ENCODE assay signal across 8 cellular contexts in the genomic region with DNA sequence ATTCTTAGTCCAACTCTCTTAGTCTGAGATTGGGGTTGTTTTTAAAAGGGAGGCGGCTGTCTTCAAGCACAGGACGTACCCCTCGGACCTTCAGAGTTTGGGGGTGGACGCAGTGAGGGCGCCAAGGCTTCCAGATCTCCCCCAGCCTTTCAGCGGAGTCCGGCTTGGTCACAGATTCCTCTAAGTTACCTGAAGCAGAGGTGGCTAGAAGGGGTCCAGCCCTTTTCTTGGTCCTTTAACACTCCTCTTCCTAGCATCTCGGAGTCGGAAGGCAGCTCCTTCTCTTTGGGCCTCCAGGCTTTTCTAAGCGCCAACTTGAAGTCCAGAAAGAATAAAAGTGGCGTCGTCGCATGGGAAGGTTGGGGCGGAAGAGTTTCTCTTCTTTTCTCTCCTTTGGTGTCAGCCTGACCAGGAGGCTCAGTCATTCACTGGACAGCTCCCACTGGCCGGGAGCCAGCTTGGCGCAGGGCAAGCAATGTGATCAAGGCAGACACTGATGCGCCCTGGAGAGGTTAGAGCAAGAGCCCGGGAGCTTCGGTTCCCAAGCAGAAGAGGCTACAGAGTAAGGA. TPM values are rescaled to one million over a fixed set of nuclear protein-coding genes. Genes with fewer than 3 reads are reported as not detected.
DNase-seq lines count a peak whose midpoint lies in the region; ATAC-seq lines count a peak whose summit lies in the region.

No MANE protein-coding gene starts in this region.

- peaks cover 55% of the 10 kb centered on the region for H3K4me1 Mint-ChIP-seq in stimulated activated naive CD8-positive, alpha-beta T cell treated with anti-CD3 and anti-CD28 coated beads, Interleukin-15, amount 100 ng/mL, for 72 hours

- ATAC-seq in stimulated activated naive CD8-positive, alpha-beta T cell treated with anti-CD3 and anti-CD28 coated beads, Interleukin-15, amount 100 ng/mL, for 72 hours: no peak
- ATAC-seq in GM21737 (IDR thresholded peaks at IDR 0.05; ENCODE audit: unreplicated experiment): no peak

- H3K27ac Mint-ChIP-seq in stimulated activated naive CD8-positive, alpha-beta T cell treated with anti-CD3 and anti-CD28 coated beads, Interleukin-15, amount 100 ng/mL, for 72 hours: peak overlapping the region in 1 of 2 donors; percentile 90

- DNase-seq in NOMO-1 treated with DMSO at 0.1 percent for 48 hours (lab: John Stamatoyannopoulos, UW; ENCODE audit: unreplicated experiment) (peak; percentile 24), NOMO-1 (lab: John Stamatoyannopoulos, UW; ENCODE audit: unreplicated experiment in 2 of 2) (no peak), OCI-M1 (lab: John Stamatoyannopoulos, UW) (peak; percentile 78), cerebellum (ENCODE audit: low spot score) (peak; percentile 56), left kidney (ENCODE audit: low read depth, low spot score) (peak; percentile 80), DMS79 treated with DMSO at 0.1 percent for 48 hours (lab: John Stamatoyannopoulos, UW) (no peak)
- DNase-seq in stimulated activated naive CD8-positive, alpha-beta T cell treated with anti-CD3 and anti-CD28 coated beads, Interleukin-15, amount 100 ng/mL, for 72 hours: no peak

- peak overlapping the region; percentile 86 for H3K4me3 Mint-ChIP-seq in stimulated activated naive CD8-positive, alpha-beta T cell treated with anti-CD3 and anti-CD28 coated beads, Interleukin-15, amount 100 ng/mL, for 72 hours

- H3K9me3 Mint-ChIP-seq in stimulated activated naive CD8-positive, alpha-beta T cell treated with anti-CD3 and anti-CD28 coated beads, Interleukin-15, amount 100 ng/mL, for 72 hours: no peaks in the 10 kb centered on the region

- peaks cover 54% of the 10 kb centered on the region for H3K27me3 Mint-ChIP-seq in stimulated activated naive CD8-positive, alpha-beta T cell treated with anti-CD3 and anti-CD28 coated beads, Interleukin-15, amount 100 ng/mL, for 72 hours

RNA-seq across cellular contexts. Expression of gene OR6S1, which starts 9.6 kb away (rescaled TPM):
- total RNA-seq in cerebellum: not detected

RNA-seq across cellular contexts. Expression of gene RNASE12, which starts 40.7 kb away (rescaled TPM):
- total RNA-seq in cerebellum: not detected

RNA-seq across cellular contexts. Expression of gene RNASE11, which starts 44.1 kb away (rescaled TPM):
- total RNA-seq in cerebellum: not detected

RNA-seq across cellular contexts. Expression of gene RNASE4, which starts 52.5 kb away (rescaled TPM):
- total RNA-seq in cerebellum: 2.6 TPM

RNA-seq across cellular contexts. Expression of gene ANG, which starts 56.7 kb away (rescaled TPM):
- total RNA-seq in cerebellum: 1.5 TPM

Comparison
In these comparisons a context has a peak if more than half of its experiments do, and no peak if none do; other contexts are left out.
1. DNase-seq: peak in NOMO-1 treated with DMSO at 0.1 percent for 48 hours (single experiment), OCI-M1 (single experiment), cerebellum (single experiment) and left kidney (single experiment); none in NOMO-1 (0 of 2), stimulated activated naive CD8-positive, alpha-beta T cell treated with anti-CD3 and anti-CD28 coated beads, Interleukin-15, amount 100 ng/mL, for 72 hours (0 of 2) and DMS79 treated with DMSO at 0.1 percent for 48 hours (single experiment).